Comparison of ENCODE assay signal across 21 cellular contexts in genomic region chr16:13397126-13397525, GRCh38.
"Had no signal": no experiment of that assay in that cellular context is flagged by ENCODE, and none has a peak within 500 bp of the region (broad histone marks: within the 10 kb centered on the region; RNA-seq: fewer than 3 reads in every experiment).

No MANE protein-coding gene starts in this region.

- DNase-seq: activated B cell treated with CpG ODN at 0.5 μM for 24 hours; activated CD4-positive, alpha-beta T cell treated with anti-CD3 and anti-CD28 coated beads, Interleukin-2, amount 10 ng/mL, durations not matched to agents 24 days and 14 days; activated CD8-positive, alpha-beta T cell treated with anti-CD3 and anti-CD28 coated beads for 36 hours; activated naive CD4-positive, alpha-beta T cell; activated naive CD8-positive, alpha-beta T cell treated with anti-CD3 and anti-CD28 coated beads for 36 hours; activated T-cell treated with anti-CD3 and anti-CD28 coated beads, Interleukin-2, amount 50 U/mL, for 1 hour; amniotic stem cell; effector CD8-positive, alpha-beta T cell; left ventricle myocardium superior; mucosa of descending colon; naive B cell; right cardiac atrium; stimulated activated CD4-positive, alpha-beta T cell treated with anti-CD3 and anti-CD28 coated beads, Interleukin-15, amount 100 ng/mL, for 24 hours; stimulated activated CD4-positive, alpha-beta T cell treated with anti-CD3 and anti-CD28 coated beads, Interleukin-2, amount 100 ng/mL, for 48 hours; transverse colon had no signal

- H3K36me3 ChIP-seq: prostate gland, suprapubic skin, transverse colon had no signal

- H3K27ac ChIP-seq: prostate gland, skin epidermis, suprapubic skin, transverse colon had no signal

- ATAC-seq: activated CD8-positive, alpha-beta T cell treated with anti-CD3 and anti-CD28 coated beads for 36 hours; activated T-helper 17 cell treated with anti-CD3 and anti-CD28 coated beads, Interleukin-2, amount 50 U/mL, for 72 hours; left ventricle myocardium superior; mucosa of descending colon; right cardiac atrium had no signal

- H3K4me3 ChIP-seq: mucosa of descending colon, prostate gland, skin epidermis, suprapubic skin, transverse colon had no signal

- H3K9me3 ChIP-seq: mucosa of descending colon, prostate gland, suprapubic skin, transverse colon had no signal

- FAIRE-seq: endothelial cell of umbilical vein, TTC549 had no signal

- H3K4me1 ChIP-seq: prostate gland, suprapubic skin, transverse colon had no signal

- H3K27me3 ChIP-seq: suprapubic skin, transverse colon had no signal
